26 cellular contexts compared by ENCODE assay signal in the genomic region with DNA sequence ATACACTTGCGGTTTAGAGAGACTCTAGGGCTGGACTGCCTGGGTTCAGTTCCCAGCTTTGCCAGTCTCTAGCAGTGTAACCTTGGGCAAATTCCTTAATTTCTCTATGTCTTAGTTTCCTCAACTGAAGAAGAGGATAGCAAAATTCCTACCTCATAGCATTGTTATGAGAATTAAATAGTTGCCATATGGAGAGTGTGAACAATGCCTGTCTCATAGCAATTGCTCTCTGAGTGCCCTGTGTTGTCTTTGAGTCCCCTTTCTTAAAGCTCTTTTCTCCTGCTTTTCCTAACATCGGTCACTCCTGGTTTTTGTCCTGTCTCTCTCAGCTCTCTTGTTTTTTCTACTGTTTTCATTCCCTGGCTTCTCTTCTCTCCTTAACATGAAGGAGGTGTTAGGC.
DNase-seq lines count a peak whose midpoint lies in the region; ATAC-seq and TF ChIP-seq lines count a peak whose summit lies in the region.
"Had no signal": no experiment of that assay in that cellular context is flagged by ENCODE, and none has a peak within 500 bp of the region (broad histone marks: within the 10 kb centered on the region; RNA-seq: fewer than 3 reads in every experiment).

No MANE protein-coding gene starts in this region.

- no peak overlapping the region for H3K4ac ChIP-seq in IMR-90 (ENCODE audit: low read depth, low read length)
- no peak overlapping the region for H3K4ac ChIP-seq in mesenchymal stem cell (ENCODE audit: low read depth in 1 of 2, low read length in 2 of 2)

- H3K18ac ChIP-seq in IMR-90 (ENCODE audit: low read depth, low read length) (no peak overlapping the region), mesenchymal stem cell (ENCODE audit: low read depth in 1 of 2, low read length in 2 of 2) (no peak overlapping the region)

- no peak overlapping the region for H3K4me2 ChIP-seq in IMR-90 (ENCODE audit: low read depth, low read length)
- no peak overlapping the region for H3K4me2 ChIP-seq in mesenchymal stem cell (ENCODE audit: low read length, poor library complexity, severe bottlenecking)

- H2BK120ac ChIP-seq in IMR-90 (ENCODE audit: low read depth, low read length) (no peak overlapping the region), mesenchymal stem cell (ENCODE audit: low read depth, low read length) (no peak overlapping the region)

- no peak overlapping the region for H4K5ac ChIP-seq in IMR-90 (ENCODE audit: low read depth, low read length)

- no peak overlapping the region for H2BK12ac ChIP-seq in mesenchymal stem cell (ENCODE audit: low read length in 2 of 2)

- H2AFZ ChIP-seq in IMR-90 (replicated peaks; ENCODE audit: low read length, poor library complexity) (no peak overlapping the region), mesenchymal stem cell (ENCODE audit: low read depth, low read length) (no peak overlapping the region)

- H3K4me1 ChIP-seq in IMR-90 (ENCODE audit: control insufficient read depth, insufficient read depth, low read length) (peaks cover 3% of the 10 kb centered on the region; the same call in 1 of the 2 replicates), mesenchymal stem cell (ENCODE audit: control insufficient read depth, insufficient read depth, low read depth, low read length) (peaks cover 19% of the 10 kb centered on the region)
- H3K4me1 ChIP-seq: HAP-1 had no signal

- WGBS in IMR-90 (ENCODE audit: extremely low coverage in 2 of 2, insufficient read length in 1 of 2), 2 experiments = no CpG with 5 or more reads among the region's 2 CpGs
- WGBS in mesenchymal stem cell = 100% methylated on average over 2 of the region's 2 CpGs

- H4K91ac ChIP-seq in IMR-90 (ENCODE audit: insufficient read depth, low read depth, low read length) = no peak overlapping the region
- H4K91ac ChIP-seq in mesenchymal stem cell (ENCODE audit: low read length) = no peak overlapping the region

- H3K79me1 ChIP-seq in IMR-90 (ENCODE audit: low read depth in 1 of 2, low read length in 2 of 2) (no peaks in the 10 kb centered on the region; a peak in 1 of 4 replicates), mesenchymal stem cell (replicated peaks; ENCODE audit: low read length, poor library complexity, severe bottlenecking) (peaks cover 7% of the 10 kb centered on the region)

- no peak for TF ChIP-seq CTCF in AG10803 (conservative IDR thresholded peaks at IDR 0.05; ENCODE audit: low read length)
- TF ChIP-seq CTCF in IMR-90 (conservative IDR thresholded peaks at IDR 0.05; ENCODE audit: low read depth, low read length) = no peak

- no peak overlapping the region for H3K4me3 ChIP-seq in AG10803 (ENCODE audit: low read length)
- H3K4me3 ChIP-seq in IMR-90 (ENCODE audit: insufficient read depth, low read depth, low read length) = no peak overlapping the region
- H3K4me3 ChIP-seq in mesenchymal stem cell (ENCODE audit: insufficient read depth in 1 of 2, low read depth in 1 of 2, low read length in 2 of 2) = no peak overlapping the region
- H3K4me3 ChIP-seq: GM12878, HAP-1 had no signal

- no peak overlapping the region for H3K27ac Mint-ChIP-seq in activated T-helper 1 cell treated with anti-CD3 and anti-CD28 coated beads, Interleukin-12 subunit alpha, Interleukin-12 subunit beta, Interleukin-2, Interleukin-4 antibody, amounts not matched to agents 30 ng/mL and 10 ng/mL and 1 ng/mL, durations not matched to agents 14 hours and 24 hours and 36 hours
- H3K27ac Mint-ChIP-seq: B cell, CD14-positive monocyte, T-cell had no signal

- H3K27me3 ChIP-seq in IMR-90 (ENCODE audit: control insufficient read depth, insufficient read depth, low read length) (peaks cover 3% of the 10 kb centered on the region; the same call in 1 of the 2 replicates), mesenchymal stem cell (ENCODE audit: control insufficient read depth in 1 of 2, insufficient read depth in 1 of 2, low read length in 2 of 2) (peaks cover 0 to 23% of the 10 kb centered on the region in 2 experiments)

- H2BK5ac ChIP-seq in IMR-90 (ENCODE audit: low read depth, low read length, poor library complexity, severe bottlenecking) = no peak overlapping the region
- H2BK5ac ChIP-seq in mesenchymal stem cell (ENCODE audit: low read depth, low read length, poor library complexity, severe bottlenecking) = no peak overlapping the region

- H3K4me3 Mint-ChIP-seq in activated T-helper 1 cell treated with anti-CD3 and anti-CD28 coated beads, Interleukin-12 subunit alpha, Interleukin-12 subunit beta, Interleukin-2, Interleukin-4 antibody, amounts not matched to agents 30 ng/mL and 10 ng/mL and 1 ng/mL, durations not matched to agents 14 hours and 24 hours and 36 hours = no peak overlapping the region
- H3K4me3 Mint-ChIP-seq: B cell; CD14-positive monocyte; CD8-positive, alpha-beta memory T cell; T-cell had no signal

- no peaks in the 10 kb centered on the region for H3K27me3 Mint-ChIP-seq in activated T-helper 1 cell treated with anti-CD3 and anti-CD28 coated beads, Interleukin-12 subunit alpha, Interleukin-12 subunit beta, Interleukin-2, Interleukin-4 antibody, amounts not matched to agents 30 ng/mL and 10 ng/mL and 1 ng/mL, durations not matched to agents 14 hours and 24 hours and 36 hours (ENCODE audit: insufficient read depth)
- H3K27me3 Mint-ChIP-seq: B cell; CD8-positive, alpha-beta memory T cell; T-cell had no signal

- no peak overlapping the region; the same call in 1 of the 2 replicates for H3K23ac ChIP-seq in IMR-90 (ENCODE audit: low read depth, low read length)
- no peak overlapping the region for H3K23ac ChIP-seq in mesenchymal stem cell (ENCODE audit: low read length in 2 of 2)

- H3K56ac ChIP-seq in IMR-90 (ENCODE audit: extremely low read depth, insufficient read depth, low read length) = no peak overlapping the region

- peak; percentile 71 for DNase-seq in AG10803 (ENCODE audit: low read depth)
- peak; percentile 8 for DNase-seq in ELR (ENCODE audit: low read depth)
- DNase-seq in IMR-90 = no peak
- DNase-seq in mesenchymal stem cell = no peak
- DNase-seq in activated T-helper 1 cell treated with anti-CD3 and anti-CD28 coated beads, Interleukin-12 subunit alpha, Interleukin-12 subunit beta, Interleukin-2, Interleukin-4 antibody, amounts not matched to agents 30 ng/mL and 10 ng/mL and 1 ng/mL, durations not matched to agents 14 hours and 24 hours and 36 hours (ENCODE audit: low spot score) = no peak
- DNase-seq in stimulated activated CD4-positive, alpha-beta T cell treated with anti-CD3 and anti-CD28 coated beads, Interleukin-4, amount 100 ng/mL, for 4 hours = no peak
- DNase-seq: CD8-positive, alpha-beta memory T cell; DMS 273 treated with DMSO at 0.1 percent for 48 hours; DMS79; NCI-H1048; NCI-H1417; NCI-H1694; NCI-H2029 treated with DMSO at 0.1 percent for 48 hours; NCI-H2227 treated with DMSO at 0.1 percent for 48 hours; NCI-H510A; NCI-H69; SHP77; T-cell had no signal

- H3K36me3 Mint-ChIP-seq in activated T-helper 1 cell treated with anti-CD3 and anti-CD28 coated beads, Interleukin-12 subunit alpha, Interleukin-12 subunit beta, Interleukin-2, Interleukin-4 antibody, amounts not matched to agents 30 ng/mL and 10 ng/mL and 1 ng/mL, durations not matched to agents 14 hours and 24 hours and 36 hours (ENCODE audit: low read depth) = peaks cover 4% of the 10 kb centered on the region

- POLR2A ChIA-PET in IMR-90 (lab: Charles Lee; ENCODE audit: unreplicated experiment) = no interaction called here

- in situ Hi-C loops in IMR-90 (cut with MboI; ENCODE audit: low sequenced_read_pairs) = no loop called here

- no peaks in the 10 kb centered on the region for H3K9me3 ChIP-seq in IMR-90 (ENCODE audit: control insufficient read depth, insufficient read depth, low read length)
- no peaks in the 10 kb centered on the region for H3K9me3 ChIP-seq in mesenchymal stem cell (ENCODE audit: control insufficient read depth, low read length)
- H3K9me3 ChIP-seq: HAP-1 had no signal

- dilution Hi-C loops in IMR-90 (cut with HindIII; ENCODE audit: low sequenced_read_pairs, unreplicated experiment) = no loop called here

- H3K4me1 Mint-ChIP-seq in activated T-helper 1 cell treated with anti-CD3 and anti-CD28 coated beads, Interleukin-12 subunit alpha, Interleukin-12 subunit beta, Interleukin-2, Interleukin-4 antibody, amounts not matched to agents 30 ng/mL and 10 ng/mL and 1 ng/mL, durations not matched to agents 14 hours and 24 hours and 36 hours (ENCODE audit: low read depth) = no peaks in the 10 kb centered on the region
- H3K4me1 Mint-ChIP-seq: B cell; CD14-positive monocyte; CD8-positive, alpha-beta memory T cell; T-cell had no signal

- no peak for TF ChIP-seq RAD21 in IMR-90 (IDR thresholded peaks at IDR 0.05; ENCODE audit: low read length)

- peaks cover 38% of the 10 kb centered on the region for H4K20me1 ChIP-seq in IMR-90 (ENCODE audit: insufficient read depth, low read length)

- H2BK15ac ChIP-seq in IMR-90 (ENCODE audit: low read depth, low read length) (no peak overlapping the region), mesenchymal stem cell (ENCODE audit: low read depth, poor library complexity, severe bottlenecking) (peak overlapping the region; percentile 62)

- H4K8ac ChIP-seq in IMR-90 (ENCODE audit: low read depth in 2 of 2, low read length in 2 of 2) (no peak overlapping the region), mesenchymal stem cell (ENCODE audit: low read length) (no peak overlapping the region)

- no TSS peak for BruUV-seq in IMR-90 (replicated peaks; lab: Mats Ljungman, UMichigan)

- H3K9me1 ChIP-seq in IMR-90 (ENCODE audit: insufficient read depth, low read length) = peaks cover 13% of the 10 kb centered on the region; the same call in 1 of the 2 replicates

- H3K9ac ChIP-seq in IMR-90 (ENCODE audit: low read depth, low read length) = no peak overlapping the region
- no peak overlapping the region for H3K9ac ChIP-seq in mesenchymal stem cell (ENCODE audit: low read length)

- H2BK20ac ChIP-seq in IMR-90 (ENCODE audit: low read depth, low read length) = no peak overlapping the region

- H3K36me3 ChIP-seq in IMR-90 (ENCODE audit: control insufficient read depth, insufficient read depth, low read length) = peaks cover 29% of the 10 kb centered on the region
- H3K36me3 ChIP-seq in mesenchymal stem cell (ENCODE audit: control insufficient read depth in 1 of 2, insufficient read depth in 2 of 2, low read depth in 1 of 2, low read length in 2 of 2) = peaks cover 30 to 34% of the 10 kb centered on the region in 2 experiments

- H2AK9ac ChIP-seq in IMR-90 (replicated peaks; ENCODE audit: low read depth, low read length, poor library complexity) = peak overlapping the region; percentile 66

- no peaks in the 10 kb centered on the region for H3K9me3 Mint-ChIP-seq in activated T-helper 1 cell treated with anti-CD3 and anti-CD28 coated beads, Interleukin-12 subunit alpha, Interleukin-12 subunit beta, Interleukin-2, Interleukin-4 antibody, amounts not matched to agents 30 ng/mL and 10 ng/mL and 1 ng/mL, durations not matched to agents 14 hours and 24 hours and 36 hours
- H3K9me3 Mint-ChIP-seq: CD14-positive monocyte; CD8-positive, alpha-beta memory T cell; T-cell had no signal

- CTCF ChIA-PET in IMR-90 (lab: Yijun Ruan, JAX) = no interaction called here

- H3K14ac ChIP-seq in IMR-90 (replicated peaks; ENCODE audit: low read depth, low read length) (no peak overlapping the region), mesenchymal stem cell (ENCODE audit: low read length in 2 of 2) (no peak overlapping the region)

- TF ChIP-seq POLR2A in IMR-90 (IDR thresholded peaks at IDR 0.05; ENCODE audit: low read depth, low read length) = no peak

- no peak overlapping the region for H2AK5ac ChIP-seq in IMR-90 (ENCODE audit: low read depth, low read length)
- no peak overlapping the region for H2AK5ac ChIP-seq in mesenchymal stem cell (ENCODE audit: low read length, severe bottlenecking)

- ATAC-seq in IMR-90 (ENCODE audit: low read depth) (no peak), HG02759 (IDR thresholded peaks at IDR 0.05; ENCODE audit: unreplicated experiment) (no peak), GM18909 (IDR thresholded peaks at IDR 0.05; ENCODE audit: poor library complexity, unreplicated experiment) (no peak)
- ATAC-seq: GM12878, Panc1, T-cell had no signal

- intact Hi-C loops in IMR-90 (cut with micrococcal nuclease) = no loop called here
- intact Hi-C loops in activated T-helper 1 cell treated with anti-CD3 and anti-CD28 coated beads, Interleukin-12 subunit alpha, Interleukin-12 subunit beta, Interleukin-2, Interleukin-4 antibody, amounts not matched to agents 30 ng/mL and 10 ng/mL and 1 ng/mL, durations not matched to agents 14 hours and 24 hours and 36 hours (cut with micrococcal nuclease) = no loop called here

- H3K27ac ChIP-seq in IMR-90 (ENCODE audit: insufficient read depth, low read length) (no peak overlapping the region), mesenchymal stem cell (ENCODE audit: low read length, poor library complexity, severe bottlenecking) (no peak overlapping the region)
- H3K27ac ChIP-seq: RWPE1 had no signal

Comparison
In these comparisons a context has a peak if more than half of its experiments do, and no peak if none do; other contexts are left out.
1. DNase-seq: peak in AG10803 (single experiment) and ELR (single experiment); none in IMR-90 (single experiment), mesenchymal stem cell (single experiment), activated T-helper 1 cell treated with anti-CD3 and anti-CD28 coated beads, Interleukin-12 subunit alpha, Interleukin-12 subunit beta, Interleukin-2, Interleukin-4 antibody, amounts not matched to agents 30 ng/mL and 10 ng/mL and 1 ng/mL, durations not matched to agents 14 hours and 24 hours and 36 hours (single experiment) and stimulated activated CD4-positive, alpha-beta T cell treated with anti-CD3 and anti-CD28 coated beads, Interleukin-4, amount 100 ng/mL, for 4 hours (0 of 2).